Comparison of ENCODE assay signal across 8 cellular contexts in the genomic region with DNA sequence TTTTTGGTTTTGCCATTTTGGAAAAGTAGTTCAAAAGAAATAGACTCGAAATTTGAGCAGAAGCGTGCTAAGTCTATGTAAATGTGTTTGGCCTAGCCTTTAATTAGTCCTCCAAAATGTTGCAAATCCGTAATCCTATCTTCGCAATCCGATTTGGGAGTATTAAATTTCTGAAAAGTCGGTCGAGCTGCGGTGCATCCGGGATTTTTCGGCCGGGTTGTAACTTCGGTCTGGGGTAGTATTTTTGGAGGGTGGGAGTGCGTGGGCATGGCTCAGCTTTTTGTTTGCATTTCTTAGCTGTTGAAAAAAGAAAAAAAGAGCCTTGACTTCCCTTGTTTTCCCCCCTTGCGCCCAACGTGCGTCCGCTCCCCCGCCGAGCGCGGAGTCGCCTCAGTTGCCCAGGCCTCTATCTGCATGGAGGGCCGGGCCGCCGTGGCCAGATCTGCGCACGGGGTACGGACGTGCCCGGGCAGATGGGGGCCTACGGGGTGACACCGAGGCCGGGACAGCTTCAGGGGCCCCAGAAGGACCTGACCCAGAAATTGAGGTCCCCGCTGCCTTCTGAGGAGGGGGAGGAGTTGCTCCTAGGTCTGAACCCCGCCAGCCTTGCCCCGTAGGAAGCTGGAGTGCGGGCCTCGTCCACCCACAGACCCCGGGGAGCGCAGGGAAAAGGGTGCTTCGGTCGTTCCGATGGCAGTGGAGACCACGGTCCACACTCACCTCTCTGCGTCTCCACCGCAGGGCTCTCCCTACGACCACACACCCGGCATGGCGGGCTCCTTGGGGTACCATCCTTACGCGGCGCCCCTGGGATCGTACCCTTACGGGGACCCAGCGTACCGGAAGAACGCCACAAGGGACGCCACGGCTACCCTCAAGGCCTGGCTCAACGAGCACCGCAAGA. TPM values are rescaled to one million over a fixed set of nuclear protein-coding genes. Genes with fewer than 3 reads are reported as not detected.
DNase-seq lines count a peak whose midpoint lies in the region; ATAC-seq and TF ChIP-seq lines count a peak whose summit lies in the region.

No MANE protein-coding gene starts in this region.

- H3K9me3 ChIP-seq in cardiac muscle cell (ENCODE audit: low read depth), result no peaks in the 10 kb centered on the region
- H3K9me3 ChIP-seq in aorta (ENCODE audit: control insufficient read depth, low read length), result no peaks in the 10 kb centered on the region

- peaks cover 46% of the 10 kb centered on the region for H3K4me1 Mint-ChIP-seq in activated naive CD8-positive, alpha-beta T cell (ENCODE audit: low read depth)
- peaks cover 36 to 37% of the 10 kb centered on the region in 2 donors for H3K4me1 Mint-ChIP-seq in immature natural killer cell

- DNase-seq in cardiac muscle cell (ENCODE audit: low read depth in 1 of 2, low spot score in 1 of 2) (peak in 1 of 2 donors; percentile 35), Right ventricle myocardium superior (no peak), immature natural killer cell (no peak), aorta (no peak), occipital lobe (lab: John Stamatoyannopoulos, UW) (no peak), NCI-H1436 treated with DMSO at 0.1 percent for 48 hours (lab: John Stamatoyannopoulos, UW) (no peak)

- peaks cover 8% of the 10 kb centered on the region for H3K36me3 Mint-ChIP-seq in activated naive CD8-positive, alpha-beta T cell
- H3K36me3 Mint-ChIP-seq in immature natural killer cell, result peaks cover 0 to 3% (median 0%) of the 10 kb centered on the region in 3 donors

- H3K27ac Mint-ChIP-seq in activated naive CD8-positive, alpha-beta T cell, result no peak overlapping the region
- no peak overlapping the region for H3K27ac Mint-ChIP-seq in immature natural killer cell

- peaks cover 7% of the 10 kb centered on the region for H3K4me1 ChIP-seq in cardiac muscle cell (ENCODE audit: low read depth)
- no peaks in the 10 kb centered on the region for H3K4me1 ChIP-seq in aorta (ENCODE audit: control insufficient read depth in 1 of 2, insufficient read depth in 2 of 2, low read length in 2 of 2)

- H3K27me3 ChIP-seq in cardiac muscle cell (peaks cover 2% of the 10 kb centered on the region), aorta (ENCODE audit: control insufficient read depth in 1 of 2, insufficient read depth in 2 of 2, low read length in 1 of 2) (no peaks in the 10 kb centered on the region)

- peaks cover 47% of the 10 kb centered on the region for H3K27me3 Mint-ChIP-seq in activated naive CD8-positive, alpha-beta T cell
- peaks cover 36 to 68% (median 52%) of the 10 kb centered on the region in 3 donors for H3K27me3 Mint-ChIP-seq in immature natural killer cell (ENCODE audit: low read depth in 3 of 3)

- H3K9me3 Mint-ChIP-seq in activated naive CD8-positive, alpha-beta T cell (ENCODE audit: low read depth), result peaks cover 7% of the 10 kb centered on the region
- H3K9me3 Mint-ChIP-seq in immature natural killer cell, result peaks cover 0 to 13% (median 7%) of the 10 kb centered on the region in 6 donors

- peak overlapping the region; percentile 96 for H3K4me3 ChIP-seq in cardiac muscle cell
- peak overlapping the region; percentile 46 to 52 for H3K4me3 ChIP-seq in aorta (ENCODE audit: low read length in 2 of 2)

- 50 to 51% methylated on average over 60 to 61 of the region's 61 CpGs for WGBS in aorta, 2 donors

- intact Hi-C loops in Right ventricle myocardium superior (cut with DNase I) (loop anchor here (5.0 to 10.0 kb wide), 4 partner anchors 427 to 737 kb away; partner anchors contain the start of gene IRX3), aorta (cut with DNase I) (loop anchor here in 1 of 2 donors (2.0 to 10.0 kb wide), 4 partner anchors 297 to 1263 kb away; partner anchors contain the start of genes GNAO1 and IRX3)

- H3K36me3 ChIP-seq in cardiac muscle cell (peaks cover 6% of the 10 kb centered on the region), aorta (ENCODE audit: control insufficient read depth in 1 of 2, insufficient read depth in 2 of 2, low read length in 1 of 2) (no peaks in the 10 kb centered on the region)

- H3K27ac ChIP-seq in cardiac muscle cell (peak overlapping the region; percentile 94), aorta (ENCODE audit: low read depth in 1 of 2, low read length in 2 of 2) (no peak overlapping the region)

- ATAC-seq in Right ventricle myocardium superior (ENCODE audit: poor library complexity) (no peak), aorta (ENCODE audit: low FRiP score) (no peak), HG03025 (IDR thresholded peaks at IDR 0.05; ENCODE audit: low FRiP score, unreplicated experiment) (no peak)

- no peak for TF ChIP-seq CTCF in cardiac muscle cell (IDR thresholded peaks at IDR 0.05; ENCODE audit: low read depth, low read length)

- peak overlapping the region; percentile 59 for H3K4me3 Mint-ChIP-seq in activated naive CD8-positive, alpha-beta T cell
- peak overlapping the region; percentile 63 to 72 (median 63) for H3K4me3 Mint-ChIP-seq in immature natural killer cell

RNA-seq across cellular contexts. Expression of gene IRX5, which starts 1.3 kb away (rescaled TPM):
- 69.1 and 93.0 TPM in 2 replicates for total RNA-seq in cardiac muscle cell
- 22.0 and 24.7 TPM in 2 replicates for polyA plus RNA-seq in cardiac muscle cell
- 11.6 TPM for total RNA-seq in Right ventricle myocardium superior
- not detected for polyA plus RNA-seq in immature natural killer cell
- total RNA-seq in aorta, result under 1 TPM; 0.91 to 0.96 TPM
- polyA plus RNA-seq in aorta, result 1 to 10 TPM in 1 of 2 donors, not detected in 1; 1.7 TPM
- 0.16 TPM for total RNA-seq in occipital lobe
